ENCODE assay signal across 35 cellular contexts in the genomic region with DNA sequence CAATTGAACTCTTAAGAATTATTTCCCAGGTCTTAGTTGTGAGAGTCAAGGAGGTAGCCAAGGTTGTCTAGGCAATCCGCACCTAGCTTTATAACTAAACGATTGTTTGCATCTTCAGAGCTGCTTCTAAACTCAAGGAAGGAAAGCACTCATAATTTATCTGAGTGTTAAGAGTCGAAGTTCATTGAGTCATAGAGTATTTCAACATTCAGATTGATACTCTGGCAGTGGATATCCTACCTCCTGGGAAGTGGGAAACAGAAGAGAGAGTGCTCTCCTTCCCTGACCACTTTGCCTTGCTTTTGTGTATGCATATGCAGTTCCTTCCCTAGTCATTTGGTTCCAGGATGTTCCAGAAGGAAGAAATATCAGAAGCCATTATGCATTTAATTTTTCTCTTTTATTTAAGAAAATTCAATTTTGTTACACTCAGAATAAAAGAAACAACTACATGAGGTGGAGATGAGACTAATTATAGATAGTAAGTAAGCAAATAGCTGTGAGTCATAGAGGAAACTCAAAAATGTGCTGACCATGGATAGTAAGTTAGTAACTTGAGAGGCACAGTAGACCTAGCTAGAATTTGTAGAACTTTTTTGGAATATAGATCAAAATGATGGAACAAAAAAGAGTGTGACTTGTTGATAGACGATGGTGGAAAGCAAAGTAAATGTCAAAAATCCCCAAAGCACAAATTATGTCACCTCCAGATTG. TPM values are rescaled to one million over a fixed set of nuclear protein-coding genes. Genes with fewer than 3 reads are reported as not detected.
"Had no signal": no experiment of that assay in that cellular context is flagged by ENCODE, and none has a peak within 500 bp of the region (broad histone marks: within the 10 kb centered on the region; RNA-seq: fewer than 3 reads in every experiment).

No MANE protein-coding gene starts in this region.

- DNase-seq: Kasumi-1, KG1, MG63, MV-4-11, NCI-H1092 treated with DMSO at 0.1 percent for 48 hours, NCI-H1105 treated with DMSO at 0.1 percent for 48 hours, NCI-H1417, NCI-H1436, NCI-H146, NCI-H1694, NCI-H187, NCI-H1930, NCI-H2029 treated with DMSO at 0.1 percent for 48 hours, NCI-H2081 treated with DMSO at 0.1 percent for 48 hours, NCI-H2107, NCI-H2171, NCI-H226, NCI-H446 treated with DMSO at 0.1 percent for 48 hours, NCI-H510A, NCI-H524, NCI-H526, NCI-H69, NCI-H748 treated with DMSO at 0.1 percent for 48 hours, NCI-H82, PC-9, Right ventricle myocardium superior, SHP77 treated with DMSO at 0.1 percent for 48 hours, SK-N-SH, SW 1271 had no signal

- H3K27ac ChIP-seq: PC-9, SJSA1 had no signal

- H3K4me1 ChIP-seq: SJSA1 had no signal

- ATAC-seq: Panc1 had no signal

- H3K4me3 ChIP-seq: MG63, PC-9, SJSA1 had no signal

- H3K27me3 ChIP-seq: MG63, SJSA1 had no signal

- FAIRE-seq: RCC 7860 had no signal

- H3K9ac ChIP-seq: SK-N-SH had no signal

- H3K36me3 ChIP-seq: MG63, SJSA1 had no signal

- H3K4me2 ChIP-seq: PC-9, SK-N-SH had no signal

- H3K9me3 ChIP-seq: MG63, SJSA1 had no signal

- H2AFZ ChIP-seq: PC-9 had no signal

RNA-seq across cellular contexts. Expression of gene FSHR, which starts 35.4 kb away (rescaled TPM):
- total RNA-seq: M059J, OCI-LY7, PC-9, RPMI7951, SJSA1 had no signal
- polyA plus RNA-seq: SK-N-SH had no signal
